ENCODE assay signal across 8 cellular contexts in the genomic region with DNA sequence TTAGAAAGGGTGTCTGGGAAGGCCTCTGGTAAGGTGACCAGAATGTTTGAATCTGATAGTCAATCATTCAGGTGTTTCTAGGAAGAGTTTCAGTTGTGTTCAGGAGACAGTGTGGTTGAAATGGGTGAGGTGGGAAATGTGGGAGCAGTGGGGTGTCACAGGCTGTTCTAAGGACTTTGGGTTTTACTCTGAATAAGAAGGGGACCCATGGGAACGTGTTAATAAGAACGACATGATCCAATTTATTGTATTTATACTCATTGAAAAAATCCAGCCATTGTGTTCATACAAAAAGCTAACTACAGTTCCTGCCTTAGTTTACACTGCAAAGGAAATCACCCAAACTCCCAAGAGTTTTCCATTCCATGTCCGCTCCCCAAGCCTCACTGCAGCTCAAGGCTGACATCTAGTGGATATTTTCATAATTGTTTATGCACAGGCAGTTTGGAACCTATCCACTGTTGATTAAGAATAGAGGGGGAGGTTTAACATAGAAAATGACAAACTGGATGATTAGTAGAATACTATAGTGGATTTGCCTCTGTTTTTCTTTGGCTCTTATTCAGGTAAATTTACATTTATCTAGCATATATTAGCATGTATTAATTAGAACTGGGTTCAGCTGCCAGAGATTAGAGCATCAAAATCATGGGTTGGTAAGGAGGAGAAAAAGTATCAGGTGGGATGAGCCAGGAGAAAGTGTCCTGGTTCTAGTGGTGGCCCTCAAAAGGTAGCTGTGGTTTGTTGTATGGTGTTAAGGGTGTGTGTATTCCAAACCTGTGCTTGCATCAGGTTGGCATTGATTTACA. TPM values are rescaled to one million over a fixed set of nuclear protein-coding genes. Genes with fewer than 3 reads are reported as not detected.
DNase-seq lines count a peak whose midpoint lies in the region; ATAC-seq, FAIRE-seq and TF ChIP-seq lines count a peak whose summit lies in the region.

No MANE protein-coding gene starts in this region.

- H3K4me1 Mint-ChIP-seq in stimulated activated naive CD8-positive, alpha-beta T cell treated with anti-CD3 and anti-CD28 coated beads, Interleukin-15, amount 100 ng/mL, for 72 hours: peaks cover 22% of the 10 kb centered on the region

- H3K27ac ChIP-seq in K562 (ENCODE audit: extremely low read depth, low read depth, low read length) (no peak overlapping the region), iPS DF 6.9 (ENCODE audit: low read length) (no peak overlapping the region)

- H3K9me3 ChIP-seq in K562 (replicated peaks; ENCODE audit: control insufficient read depth, insufficient read depth, low read depth, low read length): no peaks in the 10 kb centered on the region
- no peaks in the 10 kb centered on the region for H3K9me3 ChIP-seq in iPS DF 6.9 (ENCODE audit: control insufficient read depth, insufficient read depth, low read length)

- H3K4me3 Mint-ChIP-seq in stimulated activated naive CD8-positive, alpha-beta T cell treated with anti-CD3 and anti-CD28 coated beads, Interleukin-15, amount 100 ng/mL, for 72 hours: no peak overlapping the region

- BruUV-seq in K562 (replicated peaks; lab: Mats Ljungman, UMichigan): no TSS peak

- POLR2A ChIA-PET in GM10248 (lab: Yijun Ruan, JAX) (no interaction called here), K562 (lab: Yijun Ruan, JAX) (interaction anchor here (1.0 kb wide), 1 partner anchor 244 kb away, joined by 3 read pairs; no protein-coding TSS in a partner anchor)

- TF ChIP-seq RAD21 in K562 (CRISPR knock-in tag; conservative IDR thresholded peaks at IDR 0.05 in 1 of 2, IDR thresholded peaks at IDR 0.05 in 1 of 2): peak; percentile 97

- H3K27me3 ChIP-seq in K562 (ENCODE audit: control insufficient read depth in 2 of 2, insufficient read depth in 2 of 2, low read length in 2 of 2) (peaks cover 0 to 5% of the 10 kb centered on the region in 2 experiments; a peak in 1 of 5 replicates), iPS DF 6.9 (ENCODE audit: control insufficient read depth, insufficient read depth, low read length) (no peaks in the 10 kb centered on the region)

- H3K4me2 ChIP-seq in K562 (ENCODE audit: insufficient read depth, low read length): no peak overlapping the region

- H3K36me3 ChIP-seq in K562 (ENCODE audit: control insufficient read depth, insufficient read depth, low read length) (no peaks in the 10 kb centered on the region), iPS DF 6.9 (ENCODE audit: control insufficient read depth, insufficient read depth, low read length) (no peaks in the 10 kb centered on the region)

- H3K9me3 Mint-ChIP-seq in stimulated activated naive CD8-positive, alpha-beta T cell treated with anti-CD3 and anti-CD28 coated beads, Interleukin-15, amount 100 ng/mL, for 72 hours: no peaks in the 10 kb centered on the region

- FAIRE-seq in K562 (lab: Jason Lieb, UNC): peak; percentile 90

- ATAC-seq in HG02973 (IDR thresholded peaks at IDR 0.05; ENCODE audit: unreplicated experiment): peak; percentile 48
- peak; percentile 77 for ATAC-seq in K562
- peak; percentile 29 for ATAC-seq in stimulated activated naive CD8-positive, alpha-beta T cell treated with anti-CD3 and anti-CD28 coated beads, Interleukin-15, amount 100 ng/mL, for 72 hours
- no peak for ATAC-seq in HG02610 (IDR thresholded peaks at IDR 0.05; ENCODE audit: unreplicated experiment)

- no peaks in the 10 kb centered on the region for H3K79me2 ChIP-seq in K562 (ENCODE audit: control insufficient read depth, insufficient read depth, low read length)

- DNase-seq in AG10803 (ENCODE audit: low read depth) (peak; percentile 51), GM10248 (ENCODE audit: extremely low spot score) (peak; percentile 43), NCI-H345 treated with DMSO at 0.1 percent for 48 hours (lab: John Stamatoyannopoulos, UW; ENCODE audit: unreplicated experiment) (peak; percentile 28), K562 (ENCODE audit: extremely low read depth in 1 of 4, low spot score in 3 of 4) (peak; percentile 52 to 74 (median 58)), iPS DF 6.9 (ENCODE audit: low read depth, low spot score) (peak; percentile 48)
- no peak for DNase-seq in stimulated activated naive CD8-positive, alpha-beta T cell treated with anti-CD3 and anti-CD28 coated beads, Interleukin-15, amount 100 ng/mL, for 72 hours

- no peaks in the 10 kb centered on the region for H3K9me1 ChIP-seq in K562 (ENCODE audit: control insufficient read depth, insufficient read depth, low read length)

- intact Hi-C loops in K562 (cut with micrococcal nuclease): loop anchor here (1.0 to 10.0 kb wide), 9 partner anchors 90 to 1413 kb away; partner anchors contain the start of gene MSANTD3

- no peak overlapping the region for H3K27ac Mint-ChIP-seq in stimulated activated naive CD8-positive, alpha-beta T cell treated with anti-CD3 and anti-CD28 coated beads, Interleukin-15, amount 100 ng/mL, for 72 hours

- peak; percentile 90 for TF ChIP-seq CTCF in AG10803 (conservative IDR thresholded peaks at IDR 0.05; ENCODE audit: low read length)
- peak; percentile 85 for TF ChIP-seq CTCF in GM10248 (IDR thresholded peaks at IDR 0.05; ENCODE audit: control extremely low read depth, extremely low read depth, low read depth, missing control alignments)
- TF ChIP-seq CTCF in K562 (IDR thresholded peaks at IDR 0.05 in 2 of 3, conservative IDR thresholded peaks at IDR 0.05 in 1 of 3; ENCODE audit: insufficient read depth in 2 of 3, low read depth in 1 of 3, low read length in 3 of 3): peak; percentile 65 to 87 (median 71)

- WGBS in K562 (ENCODE audit: insufficient coverage, low coverage, missing lambda C conversion rate): 10% methylated on average over 3 of the region's 3 CpGs
- WGBS in iPS DF 6.9 (ENCODE audit: insufficient coverage, insufficient read length): no CpG with 5 or more reads among the region's 3 CpGs

- peaks cover 9% of the 10 kb centered on the region for H3K27me3 Mint-ChIP-seq in stimulated activated naive CD8-positive, alpha-beta T cell treated with anti-CD3 and anti-CD28 coated beads, Interleukin-15, amount 100 ng/mL, for 72 hours

- H3K9ac ChIP-seq in K562 (ENCODE audit: insufficient read depth in 1 of 2, low read depth in 2 of 2, low read length in 2 of 2): no peak overlapping the region

- TF ChIP-seq POLR2A in K562 (conservative IDR thresholded peaks at IDR 0.05): no peak

- peak overlapping the region; percentile 0; the same call in 1 of the 2 replicates for H2AFZ ChIP-seq in K562 (ENCODE audit: low read depth, low read length)

- in situ Hi-C loops in K562 (cut with MboI): loop anchor here (25.0 kb wide), 2 partner anchors 258 to 558 kb away; no protein-coding TSS in a partner anchor

- H3K4me3 ChIP-seq in AG10803 (ENCODE audit: low read length) (no peak overlapping the region), K562 (no peak overlapping the region), iPS DF 6.9 (ENCODE audit: low read length) (no peak overlapping the region)

- TF ChIP-seq EP300 in K562 (IDR thresholded peaks at IDR 0.05; ENCODE audit: low read length): no peak

- H3K4me1 ChIP-seq in K562 (replicated peaks in 1 of 2; ENCODE audit: control insufficient read depth in 2 of 2, insufficient read depth in 2 of 2, low read length in 2 of 2) (peaks cover 2 to 6% of the 10 kb centered on the region in 2 experiments; a peak in 3 of 5 replicates), iPS DF 6.9 (ENCODE audit: control insufficient read depth, insufficient read depth, low read length) (peaks cover 2% of the 10 kb centered on the region; the same call in 1 of the 2 replicates)

- no peaks in the 10 kb centered on the region for H4K20me1 ChIP-seq in K562 (replicated peaks; ENCODE audit: control insufficient read depth, insufficient read depth, low read length)

- CTCF ChIA-PET in GM10248 (lab: Yijun Ruan, JAX) (interaction anchor here (0.7 to 2.1 kb wide), 23 partner anchors 9 to 1748 kb away, joined by 3 to 13 read pairs (median 3); partner anchors contain the start of genes CAVIN4 and TMEFF1), K562 (lab: Yijun Ruan, JAX; ENCODE audit: low intra/inter-chr PET ratio) (interaction anchor here (0.8 to 1.6 kb wide), 5 partner anchors 12 to 935 kb away, joined by 3 to 11 read pairs (median 3); no protein-coding TSS in a partner anchor)

TF ChIP-seq in K562, 482 proteins besides CTCF, POLR2A, EP300 and RAD21 (continues in another document):
- TF ChIP-seq FOXJ2 (tag; IDR thresholded peaks at IDR 0.05): no peak
- no peak for TF ChIP-seq ZBED1 (IDR thresholded peaks at IDR 0.05)
- no peak for TF ChIP-seq POU5F1 (IDR thresholded peaks at IDR 0.05; ENCODE audit: borderline replicate concordance, low read depth, low read length, partially characterized antibody)
- peak; percentile 82; the same call in 1 of the 2 replicates for TF ChIP-seq STAG1 (CRISPR knock-in tag; IDR thresholded peaks at IDR 0.05; ENCODE audit: borderline replicate concordance)
- TF ChIP-seq TEAD2 (tag; IDR thresholded peaks at IDR 0.05): no peak
- peak; percentile 51; the same call in 1 of the 2 replicates for TF ChIP-seq ETV1 (tag; conservative IDR thresholded peaks at IDR 0.05; ENCODE audit: low read depth)
- TF ChIP-seq ZNF134 (CRISPR knock-in tag; conservative IDR thresholded peaks at IDR 0.05): no peak
- no peak for TF ChIP-seq SLC30A9 (CRISPR knock-in tag; IDR thresholded peaks at IDR 0.05)
- no peak for TF ChIP-seq CEBPB (tag; IDR thresholded peaks at IDR 0.05)
- peak; percentile 43; the same call in 1 of the 2 replicates for TF ChIP-seq CC2D1A (IDR thresholded peaks at IDR 0.05)
- no peak for TF ChIP-seq ZNF41 (CRISPR knock-in tag; conservative IDR thresholded peaks at IDR 0.05)

RNA-seq across cellular contexts. Expression of gene CAVIN4, which starts 17.7 kb away (rescaled TPM):
- 0.28 and 0.90 TPM in 2 replicates for total RNA-seq in K562 (2011; cell fraction: chromatin; rRNA removed; ENCODE audit: low replicate concordance)
- total RNA-seq in K562 (2011; cell fraction: nucleolus; rRNA removed): 0.17 and 0.26 TPM in 2 replicates
- 0.61 and 0.73 TPM in 2 replicates for total RNA-seq in K562 (2011; cell fraction: nucleoplasm; rRNA removed)
- total RNA-seq in K562 (2014; rRNA removed) (0.12 and 0.23 TPM in 2 replicates), K562 (2014; rRNA removed; fragmentation: Illumina TruSeq; extraction: Trizol) (0.29 TPM in 2 replicates), K562 (2015; rRNA removed; fragmentation: Illumina TruSeq; extraction: Trizol) (0.25 and 0.30 TPM in 2 replicates), K562 (2021) (0.18 and 0.20 TPM in 2 replicates)
- polyA plus RNA-seq in K562 (2011; rRNA removed) (0.05 and 0.11 TPM in 2 replicates), K562 (2014; fragmentation: Illumina TruSeq; extraction: Trizol) (0.19 and 0.27 TPM in 2 replicates), K562 (2014; fragmentation: Nextera tagmentation; extraction: Ambion mirVana) (under 1 TPM; 0.06 TPM), K562 (2014; rRNA removed) (0.08 and 0.11 TPM in 2 replicates)
- 0.04 TPM in 1 of 2 replicates, not detected in the other for polyA plus RNA-seq in K562 (2011; cell fraction: cytosol; rRNA removed)
- 0.14 and 0.20 TPM in 2 replicates for polyA plus RNA-seq in K562 (2011; cell fraction: nucleus; rRNA removed)
- 0.16 and 0.18 TPM in 2 replicates for polyA plus RNA-seq in K562 (2012)
- polyA minus RNA-seq in K562 (2011; rRNA and poly(A)+ RNA removed): 0.18 and 0.33 TPM in 2 replicates
- polyA minus RNA-seq in K562 (2011; cell fraction: cytosol; rRNA and poly(A)+ RNA removed): not detected in 2 replicates
- polyA minus RNA-seq in K562 (2011; cell fraction: nucleus; rRNA and poly(A)+ RNA removed): 0.27 and 0.33 TPM in 2 replicates

Comparison
In these comparisons a context has a peak if more than half of its experiments do, and no peak if none do; other contexts are left out.
1. DNase-seq: peak in AG10803 (single experiment), GM10248 (single experiment), NCI-H345 treated with DMSO at 0.1 percent for 48 hours (single experiment), K562 (4 of 4) and iPS DF 6.9 (single experiment); none in stimulated activated naive CD8-positive, alpha-beta T cell treated with anti-CD3 and anti-CD28 coated beads, Interleukin-15, amount 100 ng/mL, for 72 hours (0 of 2).
2. Peak in every context shown above with its lines, with median percentiles within 50 percentile points of each other: CTCF ChIP-seq.